ENCODE assay signal across 11 cellular contexts in the genomic region with DNA sequence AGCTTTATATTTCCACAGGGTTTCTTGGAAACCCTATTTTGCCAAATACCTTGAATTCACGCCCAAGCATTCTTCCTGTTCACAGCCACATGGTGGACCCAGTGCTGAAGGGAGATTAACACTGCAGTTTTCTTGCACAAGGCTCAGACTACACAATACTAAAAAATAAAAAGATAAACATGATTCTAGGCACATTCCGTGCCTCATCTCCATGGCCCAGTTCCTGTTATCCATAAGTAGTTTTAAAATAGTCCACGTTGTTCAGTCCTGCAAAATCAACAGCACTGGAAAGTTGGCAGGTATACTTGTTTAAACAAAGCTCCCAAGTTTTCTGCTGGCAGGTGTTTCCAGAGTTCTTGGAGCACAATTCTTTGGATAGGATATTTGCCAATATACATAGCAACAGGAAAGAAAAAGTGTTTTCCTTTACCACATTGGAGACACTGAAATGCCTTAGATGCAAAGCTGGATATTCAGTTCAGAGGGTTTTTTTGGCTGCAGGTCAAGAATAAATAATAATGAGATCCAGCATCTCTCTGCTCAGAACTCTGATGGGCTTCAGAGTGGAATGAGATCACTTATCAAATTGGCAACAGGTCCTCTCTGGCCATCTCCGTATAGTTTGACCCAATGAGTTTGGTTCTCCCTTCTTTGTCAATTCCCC.
DNase-seq lines count a peak whose midpoint lies in the region; ATAC-seq and TF ChIP-seq lines count a peak whose summit lies in the region.
"Had no signal": no experiment of that assay in that cellular context is flagged by ENCODE, and none has a peak within 500 bp of the region (broad histone marks: within the 10 kb centered on the region; RNA-seq: fewer than 3 reads in every experiment).

No MANE protein-coding gene starts in this region.

- H4K20me1 ChIP-seq in DND-41 (ENCODE audit: insufficient read depth, low read length) (no peaks in the 10 kb centered on the region), SK-N-SH (ENCODE audit: insufficient read depth) (no peaks in the 10 kb centered on the region)

- no peaks in the 10 kb centered on the region for H3K79me2 ChIP-seq in DND-41 (ENCODE audit: insufficient read depth, low read length)
- H3K79me2 ChIP-seq in SK-N-SH (ENCODE audit: insufficient read depth): no peaks in the 10 kb centered on the region

- H3K27me3 ChIP-seq in DND-41 (ENCODE audit: insufficient read depth, low read length, poor library complexity): no peaks in the 10 kb centered on the region
- H3K27me3 ChIP-seq in SK-N-SH (ENCODE audit: insufficient read depth): no peaks in the 10 kb centered on the region
- no peaks in the 10 kb centered on the region for H3K27me3 ChIP-seq in gastroesophageal sphincter

- no peak overlapping the region for H3K4me3 ChIP-seq in DND-41 (ENCODE audit: low read depth in 1 of 2, low read length in 2 of 2)
- H3K4me3 ChIP-seq in SK-N-SH (ENCODE audit: low read depth in 2 of 2, low read length in 1 of 2): no peak overlapping the region
- no peak overlapping the region for H3K4me3 ChIP-seq in gastroesophageal sphincter

- H3K4me1 ChIP-seq in DND-41 (ENCODE audit: insufficient read depth, low read length) (peaks cover 8% of the 10 kb centered on the region), SK-N-SH (ENCODE audit: control insufficient read depth in 1 of 2, insufficient read depth in 2 of 2, low read depth in 1 of 2, low read length in 1 of 2) (peaks cover 0 to 6% of the 10 kb centered on the region in 2 experiments; a peak in 1 of 4 replicates), gastroesophageal sphincter (peaks cover 16 to 65% (median 35%) of the 10 kb centered on the region in 3 donors)

- ATAC-seq in DND-41 (ENCODE audit: insufficient read depth, low read depth): peak; percentile 42; the same call in 1 of the 3 replicates
- peak; percentile 95 for ATAC-seq in gastroesophageal sphincter
- no peak for ATAC-seq in HG03457 (IDR thresholded peaks at IDR 0.05; ENCODE audit: unreplicated experiment)

- WGBS in SK-N-SH (ENCODE audit: low lambda C conversion rate): 75% methylated on average over 4 of the region's 4 CpGs
- WGBS in gastroesophageal sphincter (ENCODE audit: low coverage in 1 of 2), 2 donors: 2 to 14% methylated on average over 4 of the region's 4 CpGs

- H3K4me2 ChIP-seq in DND-41 (ENCODE audit: insufficient read depth, low read length) (no peak overlapping the region), SK-N-SH (no peak overlapping the region; the same call in 1 of the 2 replicates)

- peak; percentile 13 for DNase-seq in DND-41
- DNase-seq in SK-N-SH: no peak
- DNase-seq in pulmonary artery endothelial cell (ENCODE audit: low read depth, low spot score): peak; percentile 100
- DNase-seq in activated naive CD4-positive, alpha-beta T cell (lab: John Stamatoyannopoulos, UW): no peak
- DNase-seq in occipital lobe (lab: John Stamatoyannopoulos, UW): no peak
- no peak for DNase-seq in posterior cingulate gyrus
- DNase-seq: anterior cingulate cortex; NCI-H1048; stimulated activated CD4-positive, alpha-beta T cell treated with anti-CD3 and anti-CD28 coated beads, Interleukin-4, amount 100 ng/mL, for 24 hours had no signal

- H3K36me3 ChIP-seq in DND-41 (ENCODE audit: insufficient read depth, low read length): no peaks in the 10 kb centered on the region
- no peaks in the 10 kb centered on the region for H3K36me3 ChIP-seq in SK-N-SH (replicated peaks in 1 of 2; ENCODE audit: control insufficient read depth in 1 of 2, insufficient read depth in 2 of 2, low read length in 1 of 2)
- no peaks in the 10 kb centered on the region for H3K36me3 ChIP-seq in gastroesophageal sphincter

- TF ChIP-seq CTCF in DND-41 (IDR thresholded peaks at IDR 0.05; ENCODE audit: borderline replicate concordance, extremely low read depth, low read length, poor library complexity, severe bottlenecking): peak; percentile 32
- TF ChIP-seq CTCF in SK-N-SH (IDR thresholded peaks at IDR 0.05): no peak
- peak in 3 of 4 experiments; percentile 44 to 67 (median 46) for TF ChIP-seq CTCF in gastroesophageal sphincter (IDR thresholded peaks at IDR 0.05)

- H3K27ac ChIP-seq in DND-41 (ENCODE audit: low read length) (no peak overlapping the region), SK-N-SH (ENCODE audit: low read depth in 2 of 2, low read length in 1 of 2) (peak overlapping the region in 1 of 2 experiments; percentile 44; a peak in 1 of 4 replicates), gastroesophageal sphincter (peak overlapping the region; percentile 77 to 94 (median 87))

- intact Hi-C loops in posterior cingulate gyrus (cut with DNase I): no loop called here

- no peaks in the 10 kb centered on the region for H3K9me2 ChIP-seq in SK-N-SH

- POLR2A ChIA-PET in SK-N-SH (lab: Yijun Ruan, JAX): no interaction called here

- peak in 1 of 2 experiments; percentile 61; a peak in 1 of 4 replicates for TF ChIP-seq EP300 in SK-N-SH (IDR thresholded peaks at IDR 0.05; ENCODE audit: borderline replicate concordance in 1 of 2, low read depth in 1 of 2, low read length in 1 of 2)
- peak; percentile 71 for TF ChIP-seq EP300 in gastroesophageal sphincter (IDR thresholded peaks at IDR 0.05)

- H3K9me3 ChIP-seq in DND-41 (ENCODE audit: insufficient read depth, low read length, severe bottlenecking) (no peaks in the 10 kb centered on the region), SK-N-SH (no peaks in the 10 kb centered on the region), gastroesophageal sphincter (no peaks in the 10 kb centered on the region)

- TF ChIP-seq POLR2A in gastroesophageal sphincter (IDR thresholded peaks at IDR 0.05): no peak

- CTCF ChIA-PET in SK-N-SH (lab: Yijun Ruan, JAX): no interaction called here

- H3K9ac ChIP-seq in DND-41 (ENCODE audit: low read depth, low read length) (no peak overlapping the region), SK-N-SH (no peak overlapping the region)

- no peak for TF ChIP-seq RAD21 in SK-N-SH (IDR thresholded peaks at IDR 0.05; ENCODE audit: low read length)

- peaks cover 16% of the 10 kb centered on the region for H3F3A ChIP-seq in SK-N-SH (replicated peaks; ENCODE audit: insufficient read depth)

- H2AFZ ChIP-seq in DND-41 (ENCODE audit: low read depth, low read length) (no peak overlapping the region), SK-N-SH (ENCODE audit: low read depth) (no peak overlapping the region)

TF ChIP-seq in SK-N-SH, 30 proteins besides CTCF, POLR2A, EP300 and RAD21 (continues in another document):
- TF ChIP-seq RCOR1 (IDR thresholded peaks at IDR 0.05; ENCODE audit: low read length): no peak
- no peak for TF ChIP-seq SIN3A (IDR thresholded peaks at IDR 0.05; ENCODE audit: borderline replicate concordance, low read depth, low read length)
- TF ChIP-seq ELF1 (IDR thresholded peaks at IDR 0.05): no peak
- no peak for TF ChIP-seq GABPA (IDR thresholded peaks at IDR 0.05; ENCODE audit: low read depth)
- no peak for TF ChIP-seq POLR2AphosphoS5 (IDR thresholded peaks at IDR 0.05; ENCODE audit: low read depth, low read length)
- TF ChIP-seq TCF12 (IDR thresholded peaks at IDR 0.05): peak; percentile 74
- TF ChIP-seq RXRA (IDR thresholded peaks at IDR 0.05; ENCODE audit: borderline replicate concordance, low read depth): no peak; the same call in 1 of the 2 replicates
- no peak for TF ChIP-seq NRF1 (IDR thresholded peaks at IDR 0.05; ENCODE audit: low read depth, low read length)
- TF ChIP-seq RFX5 (IDR thresholded peaks at IDR 0.05; ENCODE audit: low read length): no peak
- TF ChIP-seq, protein P1, sequence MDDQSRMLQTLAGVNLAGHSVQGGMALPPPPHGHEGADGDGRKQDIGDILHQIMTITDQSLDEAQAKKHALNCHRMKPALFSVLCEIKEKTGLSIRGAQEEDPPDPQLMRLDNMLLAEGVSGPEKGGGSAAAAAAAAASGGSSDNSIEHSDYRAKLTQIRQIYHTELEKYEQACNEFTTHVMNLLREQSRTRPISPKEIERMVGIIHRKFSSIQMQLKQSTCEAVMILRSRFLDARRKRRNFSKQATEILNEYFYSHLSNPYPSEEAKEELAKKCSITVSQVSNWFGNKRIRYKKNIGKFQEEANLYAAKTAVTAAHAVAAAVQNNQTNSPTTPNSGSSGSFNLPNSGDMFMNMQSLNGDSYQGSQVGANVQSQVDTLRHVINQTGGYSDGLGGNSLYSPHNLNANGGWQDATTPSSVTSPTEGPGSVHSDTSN (IDR thresholded peaks at IDR 0.05): peak; percentile 43
- TF ChIP-seq GATA2 (CRISPR knock-in tag; IDR thresholded peaks at IDR 0.05): no peak
- TF ChIP-seq REST (IDR thresholded peaks at IDR 0.05; ENCODE audit: low read depth, low read length): no peak
- TF ChIP-seq FOXJ3 (CRISPR knock-in tag; IDR thresholded peaks at IDR 0.05): no peak
- no peak for TF ChIP-seq CHD2 (IDR thresholded peaks at IDR 0.05; ENCODE audit: low read length, partially characterized antibody)

Comparison
In these comparisons a context has a peak if more than half of its experiments do, and no peak if none do; other contexts are left out.
1. DNase-seq: peak in DND-41 (single experiment) and pulmonary artery endothelial cell (single experiment); none in SK-N-SH (single experiment), activated naive CD4-positive, alpha-beta T cell (0 of 4), occipital lobe (single experiment) and posterior cingulate gyrus (0 of 10).